ENCODE assay signal across 14 cellular contexts in the genomic region with DNA sequence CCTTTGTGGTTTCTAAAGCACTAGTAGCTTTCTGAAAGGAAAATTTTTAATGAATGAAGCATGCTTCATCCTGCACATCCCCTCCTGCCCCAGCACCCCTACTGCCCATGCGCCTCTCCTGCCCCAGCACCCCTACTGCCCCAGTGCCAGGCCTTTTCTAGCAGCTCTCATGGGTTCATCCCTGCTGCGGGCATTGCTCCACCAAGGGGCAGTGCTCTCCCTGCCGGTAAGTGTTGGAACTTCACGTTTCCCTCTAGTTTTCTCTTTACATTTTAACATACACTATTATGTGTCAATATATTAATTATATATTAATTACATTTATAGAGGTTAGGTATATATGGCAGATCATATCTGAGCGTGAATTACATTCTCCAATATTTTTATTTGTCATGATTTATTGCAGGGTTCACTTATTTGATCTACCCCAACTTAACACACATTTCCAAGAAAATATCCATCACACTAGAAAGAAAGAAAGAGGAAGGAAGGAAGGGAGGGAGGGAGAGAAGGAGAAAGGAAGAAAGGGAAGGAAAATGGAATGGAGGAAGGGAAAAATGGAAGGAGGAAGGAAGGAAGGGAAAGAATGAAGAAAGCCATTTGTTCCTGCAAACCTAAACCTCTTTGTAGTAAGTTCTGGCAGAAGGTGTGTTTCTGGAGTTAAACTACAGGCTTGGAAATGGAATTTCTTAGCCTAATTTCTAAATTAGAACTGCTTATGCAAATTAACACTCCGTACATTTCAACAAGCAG. TPM values are rescaled to one million over a fixed set of nuclear protein-coding genes. Genes with fewer than 3 reads are reported as not detected.
DNase-seq lines count a peak whose midpoint lies in the region; ATAC-seq, FAIRE-seq and TF ChIP-seq lines count a peak whose summit lies in the region.
"Had no signal": no experiment of that assay in that cellular context is flagged by ENCODE, and none has a peak within 500 bp of the region (broad histone marks: within the 10 kb centered on the region; RNA-seq: fewer than 3 reads in every experiment).

No MANE protein-coding gene starts in this region.

- ATAC-seq in HG02759 (IDR thresholded peaks at IDR 0.05; ENCODE audit: unreplicated experiment): no peak
- ATAC-seq: activated T-cell treated with anti-CD3 and anti-CD28 coated beads, Interleukin-2, amount 50 U/mL, for 4 hours; naive thymus-derived CD4-positive, alpha-beta T cell had no signal

- POLR2A ChIA-PET in CD4-positive, alpha-beta memory T cell (lab: Charles Lee; ENCODE audit: partially characterized antibody): interaction anchor here (1.4 to 6.9 kb wide), 4 partner anchors 8 to 76 kb away, joined by 4 to 111 read pairs (median 20); no protein-coding TSS in a partner anchor

- H3K4me1 Mint-ChIP-seq in CD4-positive, alpha-beta memory T cell: peaks cover 34 to 72% (median 48%) of the 10 kb centered on the region in 4 donors

- H3K4me1 ChIP-seq in CD4-positive, alpha-beta memory T cell (ENCODE audit: insufficient read depth, low read length): peaks cover 61% of the 10 kb centered on the region

- H3K4me3 Mint-ChIP-seq in CD4-positive, alpha-beta memory T cell: peak overlapping the region in 3 of 8 donors; percentile 31 to 60 (median 45)
- H3K4me3 Mint-ChIP-seq: activated T-cell treated with anti-CD3 and anti-CD28 coated beads, Interleukin-2, amount 50 U/mL, for 4 hours had no signal

- no peak for DNase-seq in CD4-positive, alpha-beta memory T cell
- DNase-seq in NCI-H226 (peak; percentile 9), choroid plexus epithelial cell (ENCODE audit: low read depth) (no peak), GM12892 (ENCODE audit: insufficient read length) (no peak), ecto neural progenitor cell (ENCODE audit: low spot score) (no peak), NCI-H526 (lab: John Stamatoyannopoulos, UW) (no peak)
- DNase-seq: activated T-cell treated with anti-CD3 and anti-CD28 coated beads, Interleukin-2, amount 50 U/mL, for 4 hours; immature natural killer cell; naive thymus-derived CD4-positive, alpha-beta T cell; NCI-H69; transverse colon had no signal

- TF ChIP-seq POLR2A in GM12892 (IDR thresholded peaks at IDR 0.05; ENCODE audit: low read depth, low read length): no peak

- no peaks in the 10 kb centered on the region for H3K9me3 ChIP-seq in CD4-positive, alpha-beta memory T cell (ENCODE audit: control insufficient read depth in 1 of 2, low read length in 2 of 2)
- H3K9me3 ChIP-seq: transverse colon had no signal

- H3K27me3 Mint-ChIP-seq in CD4-positive, alpha-beta memory T cell: no peaks in the 10 kb centered on the region
- H3K27me3 Mint-ChIP-seq: naive thymus-derived CD4-positive, alpha-beta T cell had no signal

- no peak overlapping the region for H3K4me3 ChIP-seq in CD4-positive, alpha-beta memory T cell (ENCODE audit: low read length in 2 of 2)
- H3K4me3 ChIP-seq in choroid plexus epithelial cell (ENCODE audit: low read depth, low read length): no peak overlapping the region
- H3K4me3 ChIP-seq: skin epidermis, transverse colon had no signal

- no peak overlapping the region for H3K27ac ChIP-seq in 22Rv1
- no peak overlapping the region for H3K27ac ChIP-seq in CD4-positive, alpha-beta memory T cell (ENCODE audit: low read depth, low read length)

- H3K36me3 Mint-ChIP-seq in CD4-positive, alpha-beta memory T cell: peaks cover 3 to 4% of the 10 kb centered on the region in 2 donors

- H3K27me3 ChIP-seq in CD4-positive, alpha-beta memory T cell (ENCODE audit: insufficient read depth, low read length): no peaks in the 10 kb centered on the region
- H3K27me3 ChIP-seq: transverse colon had no signal

- peak overlapping the region in 6 of 7 donors; percentile 17 to 87 (median 84) for H3K27ac Mint-ChIP-seq in CD4-positive, alpha-beta memory T cell

- FAIRE-seq in GM12892 (lab: Jason Lieb, UNC): no peak

- peak; percentile 51 for TF ChIP-seq CTCF in 22Rv1 (IDR thresholded peaks at IDR 0.05)
- peak; percentile 25 for TF ChIP-seq CTCF in choroid plexus epithelial cell (conservative IDR thresholded peaks at IDR 0.05; ENCODE audit: low read depth, low read length)

- H3K9me3 Mint-ChIP-seq in CD4-positive, alpha-beta memory T cell: no peaks in the 10 kb centered on the region
- H3K9me3 Mint-ChIP-seq: activated T-cell treated with anti-CD3 and anti-CD28 coated beads, Interleukin-2, amount 50 U/mL, for 4 hours; immature natural killer cell; naive thymus-derived CD4-positive, alpha-beta T cell had no signal

- H3K36me3 ChIP-seq in CD4-positive, alpha-beta memory T cell (ENCODE audit: insufficient read depth, low read length): no peaks in the 10 kb centered on the region

- intact Hi-C loops in CD4-positive, alpha-beta memory T cell (cut with micrococcal nuclease): no loop called here

- CTCF ChIA-PET in CD4-positive, alpha-beta memory T cell (lab: Charles Lee; ENCODE audit: partially characterized antibody): interaction anchor here (1.0 to 2.7 kb wide), 2 partner anchors 73 to 93 kb away, joined by 3 to 13 read pairs; no protein-coding TSS in a partner anchor

RNA-seq across cellular contexts. Expression of gene CEP43, which starts 46.8 kb away (rescaled TPM):
- 10 to 100 TPM; 19.5 to 24.9 TPM for total RNA-seq in CD4-positive, alpha-beta memory T cell
- 1 to 10 TPM; 4.1 to 4.4 TPM for polyA plus RNA-seq in CD4-positive, alpha-beta memory T cell
- 19.0 TPM for polyA plus RNA-seq in GM12892 (2012; ENCODE audit: missing spikeins)
